Comparison of ENCODE assay signal across 8 cellular contexts in genomic region chr4:81470456-81471327, GRCh38. TPM values are rescaled to one million over a fixed set of nuclear protein-coding genes. Genes with fewer than 3 reads are reported as not detected.
DNase-seq lines count a peak whose midpoint lies in the region; ATAC-seq and TF ChIP-seq lines count a peak whose summit lies in the region.

No MANE protein-coding gene starts in this region.

- no peak for TF ChIP-seq CTCF in AG10803 (conservative IDR thresholded peaks at IDR 0.05; ENCODE audit: low read length)

- ATAC-seq in left lobe of liver = peak; percentile 20

- peak overlapping the region; percentile 64 for H3K4me3 ChIP-seq in AG10803 (ENCODE audit: low read length)

- DNase-seq in AG10803 (ENCODE audit: low read depth) (no peak), HuH-7.5 (ENCODE audit: low spot score) (peak; percentile 16), cortex of kidney (lab: John Stamatoyannopoulos, UW) (peak; percentile 5), left lobe of liver (ENCODE audit: low spot score) (peak; percentile 63), 8988T (no peak), MV-4-11 (lab: John Stamatoyannopoulos, UW) (no peak)
- DNase-seq in activated CD4-positive, alpha-beta T cell treated with anti-CD3 and anti-CD28 coated beads for 4 hours = peak; percentile 27 to 28
- DNase-seq in stimulated activated CD4-positive, alpha-beta T cell treated with anti-CD3 and anti-CD28 coated beads, Interleukin-15, amount 100 ng/mL, for 24 hours = peak; percentile 54

RNA-seq across cellular contexts. Expression of gene RASGEF1B, which starts 1.0 kb away (rescaled TPM):
- 23.6 TPM for total RNA-seq in left lobe of liver

Comparison
In these comparisons a context has a peak if more than half of its experiments do, and no peak if none do; other contexts are left out.
1. DNase-seq: peak in HuH-7.5 (single experiment), activated CD4-positive, alpha-beta T cell treated with anti-CD3 and anti-CD28 coated beads for 4 hours (2 of 2), cortex of kidney (single experiment), left lobe of liver (single experiment) and stimulated activated CD4-positive, alpha-beta T cell treated with anti-CD3 and anti-CD28 coated beads, Interleukin-15, amount 100 ng/mL, for 24 hours (single experiment); none in AG10803 (single experiment), 8988T (single experiment) and MV-4-11 (single experiment).